Comparison of ENCODE assay signal across 9 cellular contexts in the genomic region with DNA sequence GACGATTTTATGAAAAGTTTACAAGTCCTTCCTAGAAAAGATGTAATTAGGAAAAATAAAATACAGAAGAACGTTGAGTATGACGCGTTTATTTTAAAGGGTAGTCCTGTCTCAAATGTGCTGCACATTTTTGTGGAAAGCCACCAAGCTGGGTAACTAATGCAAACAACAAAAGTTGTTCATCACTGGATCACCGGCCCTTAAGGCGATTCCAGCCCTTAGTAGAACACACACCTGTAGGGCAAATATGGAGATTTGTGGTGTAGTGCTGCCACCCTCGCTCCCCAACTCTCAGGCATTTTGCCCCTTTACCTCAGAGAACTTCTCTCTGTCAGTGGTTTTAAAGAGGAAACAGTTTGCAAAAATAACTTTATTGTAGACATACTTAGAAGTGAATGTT. TPM values are rescaled to one million over a fixed set of nuclear protein-coding genes. Genes with fewer than 3 reads are reported as not detected.
A peak's percentile ranks its signal among the peaks of the same experiment; 100 is the strongest.
DNase-seq lines count a peak whose midpoint lies in the region; TF ChIP-seq lines count a peak whose summit lies in the region.
"Had no signal": no experiment of that assay in that cellular context is flagged by ENCODE, and none has a peak within 500 bp of the region (broad histone marks: within the 10 kb centered on the region; RNA-seq: fewer than 3 reads in every experiment).

No MANE protein-coding gene starts in this region.

- H3K4me2 ChIP-seq in hepatocyte = peak overlapping the region; percentile 84

- H2AFZ ChIP-seq in hepatocyte = no peak overlapping the region

- TF ChIP-seq CTCF in hepatocyte (IDR thresholded peaks at IDR 0.05; ENCODE audit: poor library complexity) (no peak), spleen (IDR thresholded peaks at IDR 0.05 in 8 of 11, conservative IDR thresholded peaks at IDR 0.05 in 3 of 11) (no peak)

- H3K36me3 ChIP-seq in hepatocyte (replicated peaks; ENCODE audit: insufficient read depth, low read depth) (no peaks in the 10 kb centered on the region), spleen (no peaks in the 10 kb centered on the region)

- peaks cover 32% of the 10 kb centered on the region for H3K4me1 Mint-ChIP-seq in T-helper 2 cell treated with Interferon-gamma antibody and Interleukin-4, amounts not matched to agents 5 μg/mL and 100 μg/mL, for 36 hours (ENCODE audit: low read depth)

- peaks cover 17% of the 10 kb centered on the region for H4K20me1 ChIP-seq in hepatocyte (ENCODE audit: insufficient read depth, poor library complexity, severe bottlenecking)

- H3K27me3 Mint-ChIP-seq in T-helper 2 cell treated with Interferon-gamma antibody and Interleukin-4, amounts not matched to agents 5 μg/mL and 100 μg/mL, for 36 hours (ENCODE audit: low read depth) = no peaks in the 10 kb centered on the region

- H3K27ac ChIP-seq in hepatocyte (no peak overlapping the region), spleen (peak overlapping the region in 1 of 8 donors; percentile 87)

- H3K4me3 Mint-ChIP-seq in T-helper 2 cell treated with Interferon-gamma antibody and Interleukin-4, amounts not matched to agents 5 μg/mL and 100 μg/mL, for 36 hours = peak overlapping the region; percentile 88

- H3K27ac Mint-ChIP-seq in T-helper 2 cell treated with Interferon-gamma antibody and Interleukin-4, amounts not matched to agents 5 μg/mL and 100 μg/mL, for 36 hours = peak overlapping the region; percentile 72

- no peaks in the 10 kb centered on the region for H3K27me3 ChIP-seq in hepatocyte
- H3K27me3 ChIP-seq in spleen (replicated peaks in 1 of 7) = peaks cover 0 to 55% (median 5%) of the 10 kb centered on the region in 7 donors

- H3K9me2 ChIP-seq in hepatocyte (replicated peaks; ENCODE audit: insufficient read depth) = no peaks in the 10 kb centered on the region

- H3K9me3 Mint-ChIP-seq in T-helper 2 cell treated with Interferon-gamma antibody and Interleukin-4, amounts not matched to agents 5 μg/mL and 100 μg/mL, for 36 hours = no peaks in the 10 kb centered on the region

- DNase-seq in NCI-H526 (lab: John Stamatoyannopoulos, UW) = peak; percentile 15 to 47
- DNase-seq in NCI-H526 treated with DMSO at 0.1 percent for 48 hours (lab: John Stamatoyannopoulos, UW) = no peak
- no peak for DNase-seq in T-helper 2 cell treated with Interferon-gamma antibody and Interleukin-4, amounts not matched to agents 5 μg/mL and 100 μg/mL, for 36 hours (ENCODE audit: low spot score)
- no peak for DNase-seq in hepatocyte (ENCODE audit: low spot score)
- no peak for DNase-seq in spleen
- DNase-seq in stimulated activated CD4-positive, alpha-beta T cell treated with anti-CD3 and anti-CD28 coated beads, Interleukin-15, amount 100 ng/mL, for 24 hours = no peak
- no peak for DNase-seq in cerebellar nuclear complex (lab: John Stamatoyannopoulos, UW)
- DNase-seq in NK-92 treated with Interleukin-12 subunit alpha and Interleukin-12 subunit beta, amount 100 ng/mL, for 24 hours (lab: John Stamatoyannopoulos, UW) = no peak
- DNase-seq: SW 1271 had no signal

- intact Hi-C loops in spleen (cut with DNase I; ENCODE audit: low total_unique reads) = no loop called here

- no peaks in the 10 kb centered on the region for H3K9me3 ChIP-seq in hepatocyte (ENCODE audit: low read depth)
- H3K9me3 ChIP-seq in spleen = no peaks in the 10 kb centered on the region

- H3K4me1 ChIP-seq in hepatocyte (ENCODE audit: insufficient read depth) (peaks cover 17% of the 10 kb centered on the region), spleen (peaks cover 17 to 60% (median 34%) of the 10 kb centered on the region in 6 donors)

- H3K4me3 ChIP-seq in hepatocyte (peak overlapping the region; percentile 55), spleen (peak overlapping the region in 6 of 8 donors; percentile 54 to 89 (median 63))

- WGBS in hepatocyte (ENCODE audit: low lambda C conversion rate, missing lambda C conversion rate) = 55% methylated on average over 7 of the region's 7 CpGs
- 34 to 53% (median 43%) methylated on average over 7 of the region's 7 CpGs for WGBS in spleen, 5 donors

- TF ChIP-seq POLR2A in spleen (IDR thresholded peaks at IDR 0.05) = no peak

- H3K79me2 ChIP-seq in hepatocyte = peaks cover 56% of the 10 kb centered on the region

- H3K36me3 Mint-ChIP-seq in T-helper 2 cell treated with Interferon-gamma antibody and Interleukin-4, amounts not matched to agents 5 μg/mL and 100 μg/mL, for 36 hours (ENCODE audit: low read depth) = peaks cover 13% of the 10 kb centered on the region

RNA-seq across cellular contexts. Expression of gene TBL1X, which starts 1.9 kb away (rescaled TPM):
- total RNA-seq in hepatocyte (14.9 and 18.6 TPM in 2 replicates), spleen (10 to 100 TPM; 20.1 to 37.2 (median 21.8) TPM)
- polyA plus RNA-seq in hepatocyte (12.3 and 16.0 TPM in 2 replicates), spleen (1 to 10 TPM; 3.0 to 4.7 (median 3.0) TPM)

Comparison
In these comparisons a context has a peak if more than half of its experiments do, and no peak if none do; other contexts are left out.
1. DNase-seq: peak in NCI-H526 (2 of 2); none in NCI-H526 treated with DMSO at 0.1 percent for 48 hours (single experiment), T-helper 2 cell treated with Interferon-gamma antibody and Interleukin-4, amounts not matched to agents 5 μg/mL and 100 μg/mL, for 36 hours (single experiment), hepatocyte (single experiment), spleen (single experiment), stimulated activated CD4-positive, alpha-beta T cell treated with anti-CD3 and anti-CD28 coated beads, Interleukin-15, amount 100 ng/mL, for 24 hours (single experiment), cerebellar nuclear complex (0 of 2) and NK-92 treated with Interleukin-12 subunit alpha and Interleukin-12 subunit beta, amount 100 ng/mL, for 24 hours (single experiment).